14 cellular contexts compared by ENCODE assay signal in genomic region chr5:178078197-178078995, GRCh38. TPM values are rescaled to one million over a fixed set of nuclear protein-coding genes. Genes with fewer than 3 reads are reported as not detected.
DNase-seq lines count a peak whose midpoint lies in the region; ATAC-seq, FAIRE-seq and TF ChIP-seq lines count a peak whose summit lies in the region.
"Had no signal": no experiment of that assay in that cellular context is flagged by ENCODE, and none has a peak within 500 bp of the region (broad histone marks: within the 10 kb centered on the region; RNA-seq: fewer than 3 reads in every experiment).

No MANE protein-coding gene starts in this region.

- no peak for ATAC-seq in GM21367 (IDR thresholded peaks at IDR 0.05; ENCODE audit: unreplicated experiment)
- ATAC-seq in GM21717 (IDR thresholded peaks at IDR 0.05; ENCODE audit: unreplicated experiment): no peak

- TF ChIP-seq POLR2A in H54 (IDR thresholded peaks at IDR 0.05; ENCODE audit: low read depth, low read length): no peak
- no peak for TF ChIP-seq POLR2A in spleen (IDR thresholded peaks at IDR 0.05)

- H3K4me3 ChIP-seq in AG04450 (ENCODE audit: low read depth, low read length): no peak overlapping the region
- no peak overlapping the region for H3K4me3 ChIP-seq in fibroblast of the aortic adventitia (ENCODE audit: low read depth, low read length)
- H3K4me3 ChIP-seq in spleen: no peak overlapping the region
- H3K4me3 ChIP-seq: testis had no signal

- peak; percentile 81 for DNase-seq in AG04450 (ENCODE audit: low read depth, low spot score)
- peak; percentile 85 for DNase-seq in H54 (ENCODE audit: insufficient read length, low spot score)
- DNase-seq in T1000 (lab: John Stamatoyannopoulos, UW): peak; percentile 70
- DNase-seq in fibroblast of the aortic adventitia (ENCODE audit: low read depth): peak; percentile 50
- no peak for DNase-seq in amygdala (lab: John Stamatoyannopoulos, UW)
- DNase-seq in spleen: no peak
- DNase-seq: ACHN; activated naive CD4-positive, alpha-beta T cell treated with anti-CD3 and anti-CD28 coated beads, Interleukin-2, amount 50 U/mL, for 16 hours; NCI-H1417 treated with DMSO at 0.1 percent for 48 hours; T-helper 2 cell; testis had no signal

- POLR2A ChIA-PET in AG04450 (lab: Yijun Ruan, JAX): interaction anchor here (0.6 to 1.7 kb wide), 9 partner anchors 29 to 1780 kb away, joined by 3 to 15 read pairs (median 7); partner anchors contain the start of genes HNRNPAB and NHP2

- H3K27ac ChIP-seq in AG04450 (ENCODE audit: low read depth, low read length): no peak overlapping the region
- no peak overlapping the region for H3K27ac ChIP-seq in spleen
- H3K27ac ChIP-seq: testis had no signal

- intact Hi-C loops in spleen (cut with DNase I; ENCODE audit: low total_unique reads): loop anchor here (5.0 kb wide), 2 partner anchors 69 to 84 kb away; no protein-coding TSS in a partner anchor

- H3K27me3 ChIP-seq in AG04450 (ENCODE audit: control insufficient read depth, insufficient read depth, low read length) (peaks cover 42% of the 10 kb centered on the region), spleen (replicated peaks in 1 of 7) (peaks cover 0 to 32% (median 14%) of the 10 kb centered on the region in 7 donors)
- H3K27me3 ChIP-seq: testis had no signal

- H3K9me3 ChIP-seq in AG04450 (ENCODE audit: control insufficient read depth, insufficient read depth, low read length) (no peaks in the 10 kb centered on the region; the same call in 1 of the 2 replicates), spleen (no peaks in the 10 kb centered on the region)
- H3K9me3 ChIP-seq: testis had no signal

- 78 to 90% (median 83%) methylated on average over 21 to 22 of the region's 22 CpGs for WGBS in spleen, 5 donors

- peaks cover 0 to 9% (median 3%) of the 10 kb centered on the region in 6 donors for H3K4me1 ChIP-seq in spleen
- H3K4me1 ChIP-seq: testis had no signal

- CTCF ChIA-PET in AG04450 (lab: Charles Lee): interaction anchor here (0.9 to 4.9 kb wide), 5 partner anchors 42 to 471 kb away, joined by 3 to 104 read pairs (median 6); no protein-coding TSS in a partner anchor

- TF ChIP-seq CTCF in AG04450 (IDR thresholded peaks at IDR 0.05; ENCODE audit: low read depth, low read length) (no peak), fibroblast of the aortic adventitia (IDR thresholded peaks at IDR 0.05; ENCODE audit: insufficient read depth, low read length) (no peak), spleen (IDR thresholded peaks at IDR 0.05 in 8 of 11, conservative IDR thresholded peaks at IDR 0.05 in 3 of 11) (no peak)

- no peaks in the 10 kb centered on the region for H3K36me3 ChIP-seq in spleen

- no peak for FAIRE-seq in H54 (lab: Jason Lieb, UNC)
- FAIRE-seq: G401.6 had no signal

RNA-seq across cellular contexts. Expression of gene N4BP3, which starts 34.9 kb away (rescaled TPM):
- 0.29 and 0.30 TPM in 2 replicates for polyA plus RNA-seq in AG04450 (2011; rRNA removed)
- 0.41 and 0.43 TPM in 2 replicates for polyA minus RNA-seq in AG04450 (2011; rRNA and poly(A)+ RNA removed)
- 0.18 and 0.65 TPM in 2 replicates for total RNA-seq in fibroblast of the aortic adventitia (ENCODE audit: low replicate concordance)
- 1 to 10 TPM; 2.2 to 6.6 (median 4.1) TPM for total RNA-seq in spleen
- polyA plus RNA-seq in spleen: 1 to 10 TPM; 1.2 to 4.3 (median 2.2) TPM

RNA-seq across cellular contexts. Expression of gene RMND5B, which starts 52.4 kb away (rescaled TPM):
- polyA plus RNA-seq in AG04450 (2011; rRNA removed) (19.8 and 21.0 TPM in 2 replicates), spleen (10 to 100 TPM; 22.2 to 37.9 (median 23.3) TPM)
- 21.4 and 25.4 TPM in 2 replicates for polyA minus RNA-seq in AG04450 (2011; rRNA and poly(A)+ RNA removed)
- total RNA-seq in fibroblast of the aortic adventitia (ENCODE audit: low replicate concordance) (11.8 and 25.8 TPM in 2 replicates), spleen (10 to 100 TPM; 32.3 to 52.8 (median 36.3) TPM)

Comparison
In these comparisons a context has a peak if more than half of its experiments do, and no peak if none do; other contexts are left out.
1. DNase-seq: peak in AG04450 (single experiment), H54 (single experiment), T1000 (single experiment) and fibroblast of the aortic adventitia (single experiment); none in amygdala (0 of 56) and spleen (single experiment).